8 cellular contexts compared by ENCODE assay signal in the genomic region with DNA sequence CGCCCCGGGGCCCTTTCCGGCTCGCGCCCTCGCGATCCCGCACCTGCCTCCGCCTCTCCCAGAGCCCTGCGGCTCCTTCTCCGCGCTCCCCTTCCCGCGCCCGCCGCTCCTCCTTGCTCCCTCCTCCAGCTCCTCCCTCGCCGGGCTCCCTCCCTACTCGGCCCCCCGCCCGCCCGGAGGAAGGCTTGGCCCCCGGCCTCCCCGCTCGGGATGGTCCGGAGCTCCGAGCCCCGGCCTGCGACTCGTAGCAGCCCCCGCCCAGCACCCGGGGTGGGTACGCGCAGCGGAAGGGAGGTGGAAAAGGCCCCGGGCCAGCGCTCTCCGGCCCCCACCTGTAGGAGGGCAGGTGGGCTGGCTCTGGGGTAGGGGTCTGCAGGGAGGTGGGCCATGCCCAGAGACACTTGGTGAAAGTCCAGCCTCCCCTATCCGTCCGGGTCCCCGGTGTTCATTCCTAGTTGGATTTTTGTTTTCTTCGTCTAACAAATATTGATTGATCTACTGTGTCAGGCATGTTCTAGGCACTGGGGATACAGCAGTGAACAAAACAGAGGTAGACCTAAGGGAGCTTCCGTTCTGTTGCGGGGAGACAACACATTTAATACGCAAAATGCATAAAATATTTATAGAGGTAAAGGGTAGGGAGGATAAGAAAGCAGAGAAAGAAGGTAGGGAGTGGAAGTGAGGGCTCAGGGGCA. TPM values are rescaled to one million over a fixed set of nuclear protein-coding genes. Genes with fewer than 3 reads are reported as not detected.
DNase-seq lines count a peak whose midpoint lies in the region; ATAC-seq and TF ChIP-seq lines count a peak whose summit lies in the region.

TSS of gene HTR1D (minus strand) at position 82 of the 695 bp plus-strand sequence. CDS start 23,283 bp downstream, outside the sequence.

- peak within 1 kb of the TSS; percentile 74 for H2AFZ ChIP-seq in mammary epithelial cell (ENCODE audit: low read depth, low read length)

- H4K20me1 ChIP-seq in mammary epithelial cell (ENCODE audit: insufficient read depth, low read length) = no peaks in the 10 kb centered on the region

- no peaks in the 10 kb centered on the region for H3K36me3 ChIP-seq in HUES6 (ENCODE audit: control insufficient read depth, insufficient read depth, low read length)
- no peaks in the 10 kb centered on the region for H3K36me3 ChIP-seq in mammary epithelial cell (ENCODE audit: insufficient read depth, low read length)
- H3K36me3 ChIP-seq in mesodermal cell (ENCODE audit: control insufficient read depth, insufficient read depth, low read length) = no peaks in the 10 kb centered on the region

- 24% methylated on average over 19 of the region's 45 CpGs for WGBS in mammary epithelial cell (ENCODE audit: low coverage, missing lambda C conversion rate)
- WGBS in mesodermal cell (ENCODE audit: insufficient coverage in 2 of 2), 2 experiments = 2 to 5% methylated on average over 8 to 15 of the region's 45 CpGs

- in situ Hi-C loops in mammary epithelial cell (cut with MboI; ENCODE audit: low sequenced_read_pairs in 2 of 2) = loop anchor here (10.0 kb wide), 2 partner anchors 47 to 243 kb away; partner anchors contain the start of gene LACTBL1 (in 1 of the 2)

- dilution Hi-C loops in mammary epithelial cell (cut with HindIII; ENCODE audit: low sequenced_read_pairs) = no loop called here

- peak; percentile 48 for DNase-seq in AG20443 (ENCODE audit: low spot score)
- DNase-seq in mammary epithelial cell = no peak
- DNase-seq in NCI-H2081 treated with DMSO at 0.1 percent for 48 hours (lab: John Stamatoyannopoulos, UW) = no peak
- no peak for DNase-seq in kidney tubule cell (ENCODE audit: low spot score)

- H3K9me3 ChIP-seq in HUES6 (ENCODE audit: control insufficient read depth, insufficient read depth, low read depth, low read length) (no peaks in the 10 kb centered on the region), mammary epithelial cell (replicated peaks; ENCODE audit: insufficient read depth, low read length) (no peaks in the 10 kb centered on the region), mesodermal cell (ENCODE audit: control insufficient read depth, low read length) (no peaks in the 10 kb centered on the region)

- H3K27me3 ChIP-seq in HUES6 (ENCODE audit: control insufficient read depth, insufficient read depth, low read length) = peaks cover 49% of the 10 kb centered on the region
- H3K27me3 ChIP-seq in mammary epithelial cell (ENCODE audit: insufficient read depth, low read length) = no peaks in the 10 kb centered on the region

- H3K9ac ChIP-seq in HUES6 (ENCODE audit: low read length) = peak within 1 kb of the TSS; percentile 23
- H3K9ac ChIP-seq in mammary epithelial cell (ENCODE audit: insufficient read depth, low read length) = no peak within 1 kb of the TSS

- intact Hi-C loops in mammary epithelial cell (cut with micrococcal nuclease) = loop anchor here (2.0 to 5.0 kb wide), 2 partner anchors 187 to 325 kb away; no protein-coding TSS in a partner anchor

- TF ChIP-seq CTCF in mammary epithelial cell (conservative IDR thresholded peaks at IDR 0.05 in 1 of 2, IDR thresholded peaks at IDR 0.05 in 1 of 2; ENCODE audit: extremely low read depth in 1 of 2, insufficient read depth in 1 of 2, low read depth in 1 of 2, low read length in 2 of 2) = no peak

- H3K27ac ChIP-seq in HUES6 (ENCODE audit: low read depth, low read length) (no peak within 1 kb of the TSS), mammary epithelial cell (ENCODE audit: insufficient read depth, low read depth, low read length) (no peak within 1 kb of the TSS), mesodermal cell (ENCODE audit: low read depth, low read length, severe bottlenecking) (no peak within 1 kb of the TSS)

- H3K4me2 ChIP-seq in mammary epithelial cell (ENCODE audit: insufficient read depth, low read depth, low read length) = peak within 1 kb of the TSS; percentile 92

- no peaks in the 10 kb centered on the region for H3K79me2 ChIP-seq in mammary epithelial cell (ENCODE audit: insufficient read depth, low read length)

- CTCF ChIA-PET in mammary epithelial cell (lab: Charles Lee; ENCODE audit: low non-redundant PET) = interaction anchor here (0.6 kb wide), 2 partner anchors 34 to 241 kb away, joined by 3 to 5 read pairs; no protein-coding TSS in a partner anchor

- no TSS peak for BruUV-seq in mammary epithelial cell (replicated peaks; lab: Mats Ljungman, UMichigan)

- ATAC-seq in HG03139 (IDR thresholded peaks at IDR 0.05; ENCODE audit: unreplicated experiment) (no peak), HG02981 (IDR thresholded peaks at IDR 0.05; ENCODE audit: unreplicated experiment) (no peak)

- H3K4me1 ChIP-seq in HUES6 (ENCODE audit: control insufficient read depth, insufficient read depth, low read length) (peaks cover 17% of the 10 kb centered on the region; the same call in 1 of the 2 replicates), mammary epithelial cell (ENCODE audit: insufficient read depth, low read length) (no peaks in the 10 kb centered on the region), mesodermal cell (ENCODE audit: control insufficient read depth, insufficient read depth, low read length, poor library complexity, severe bottlenecking) (peaks cover 6% of the 10 kb centered on the region)

- H3K4me3 ChIP-seq in HUES6 (ENCODE audit: low read depth, low read length) (peak within 1 kb of the TSS; percentile 67), mammary epithelial cell (replicated peaks in 1 of 3; ENCODE audit: insufficient read depth in 1 of 3, low read depth in 2 of 3, low read length in 3 of 3) (peak within 1 kb of the TSS; percentile 39 to 50 (median 47)), mesodermal cell (ENCODE audit: extremely low read depth, insufficient read depth, low read length, poor library complexity, severe bottlenecking) (peak within 1 kb of the TSS; percentile 37)

RNA-seq across cellular contexts. Expression of gene HTR1D, which starts in this region (rescaled TPM):
- total RNA-seq in mammary epithelial cell = under 1 TPM; 0.33 to 0.47 TPM
- polyA plus RNA-seq in mammary epithelial cell = 0.45 TPM
- polyA minus RNA-seq in mammary epithelial cell = 1.2 TPM
- polyA plus RNA-seq in mesodermal cell (2013, experiment 1 of 2) = 1.1 TPM
- 0.71 TPM for polyA plus RNA-seq in mesodermal cell (2013, experiment 2 of 2)
